In the genomic region with DNA sequence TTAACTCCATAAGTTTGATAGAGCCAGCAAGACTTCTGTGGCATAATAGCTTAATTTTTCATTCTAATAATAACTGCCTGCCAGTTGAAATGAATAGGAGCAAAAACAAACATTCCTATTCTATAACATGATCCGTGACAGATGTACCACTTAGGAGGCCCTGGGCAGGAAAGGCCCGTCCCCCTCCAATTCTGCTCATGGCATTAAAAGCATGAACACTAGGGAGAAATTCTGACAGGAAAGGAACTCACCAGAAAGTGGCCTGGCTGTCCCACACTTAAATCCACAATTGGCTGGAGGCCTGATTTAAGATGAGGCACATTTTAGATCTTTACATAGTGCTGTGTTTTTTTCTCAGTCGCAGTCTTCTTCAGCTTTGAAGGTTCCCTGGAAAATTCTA, we compare ENCODE assay signal across 16 cellular contexts.
A peak's percentile ranks its signal among the peaks of the same experiment; 100 is the strongest.
DNase-seq lines count a peak whose midpoint lies in the region; ATAC-seq and TF ChIP-seq lines count a peak whose summit lies in the region.
"Had no signal": no experiment of that assay in that cellular context is flagged by ENCODE, and none has a peak within 500 bp of the region (broad histone marks: within the 10 kb centered on the region; RNA-seq: fewer than 3 reads in every experiment).

No MANE protein-coding gene starts in this region.

- H3K79me2 ChIP-seq in MM.1S (ENCODE audit: low read length): no peaks in the 10 kb centered on the region

- no peak overlapping the region for H2AFZ ChIP-seq in MM.1S (ENCODE audit: low read length)

- no peak for ATAC-seq in GM18873 (IDR thresholded peaks at IDR 0.05; ENCODE audit: low FRiP score, unreplicated experiment)
- ATAC-seq: PC-3, T-cell had no signal

- H3K4me1 ChIP-seq in A673 (ENCODE audit: insufficient read depth, low read length, poor library complexity, severe bottlenecking): peaks cover 22% of the 10 kb centered on the region
- no peaks in the 10 kb centered on the region for H3K4me1 ChIP-seq in MM.1S (ENCODE audit: low read length)

- H3K9me3 ChIP-seq in A673 (ENCODE audit: low read depth, low read length, poor library complexity, severe bottlenecking) (no peaks in the 10 kb centered on the region), MM.1S (replicated peaks; ENCODE audit: insufficient read depth, low read length) (no peaks in the 10 kb centered on the region)

- H3K36me3 ChIP-seq in A673 (ENCODE audit: insufficient read depth, low read length, poor library complexity, severe bottlenecking): no peaks in the 10 kb centered on the region
- H3K36me3 ChIP-seq in MM.1S (replicated peaks; ENCODE audit: insufficient read depth, low read length): no peaks in the 10 kb centered on the region

- H3K27ac ChIP-seq in A673 (ENCODE audit: low read depth, low read length, poor library complexity, severe bottlenecking): no peak overlapping the region
- H3K27ac ChIP-seq in MM.1S (ENCODE audit: low read length): no peak overlapping the region

- H3K4me3 ChIP-seq in A673 (ENCODE audit: low read depth, low read length, poor library complexity, severe bottlenecking) (no peak overlapping the region), MM.1S (ENCODE audit: low read length) (no peak overlapping the region)

- no peak for TF ChIP-seq CTCF in A673 (conservative IDR thresholded peaks at IDR 0.05; ENCODE audit: low read depth, low read length)
- TF ChIP-seq CTCF in MM.1S (IDR thresholded peaks at IDR 0.05; ENCODE audit: low read length): no peak

- H3K27me3 ChIP-seq in A673 (replicated peaks; ENCODE audit: insufficient read depth, low read depth, low read length, poor library complexity): no peaks in the 10 kb centered on the region
- H3K27me3 ChIP-seq in MM.1S (replicated peaks; ENCODE audit: insufficient read depth, low read length): no peaks in the 10 kb centered on the region

- no peaks in the 10 kb centered on the region for H3F3A ChIP-seq in MM.1S (ENCODE audit: insufficient read depth, low read length)

- H3K9ac ChIP-seq in MM.1S (ENCODE audit: low read length): no peak overlapping the region

- no peak overlapping the region for H3K4me2 ChIP-seq in MM.1S (ENCODE audit: low read depth, low read length)

- intact Hi-C loops in A673 (cut with micrococcal nuclease; ENCODE audit: unreplicated experiment): loop anchor here (10.0 kb wide), 1 partner anchor 260 kb away; no protein-coding TSS in a partner anchor

- POLR2A ChIA-PET in A673 (lab: Charles Lee; ENCODE audit: low non-redundant PET): no interaction called here

- H3K9me2 ChIP-seq in MM.1S (replicated peaks; ENCODE audit: insufficient read depth, low read length): no peaks in the 10 kb centered on the region

- no TSS peak for BruUV-seq in A673 (replicated peaks; lab: Mats Ljungman, UMichigan)

- CTCF ChIA-PET in A673 (lab: Charles Lee): no interaction called here

- DNase-seq in A673 (ENCODE audit: low spot score) (peak; percentile 78), DMS153 treated with DMSO at 0.1 percent for 48 hours (lab: John Stamatoyannopoulos, UW; ENCODE audit: unreplicated experiment) (peak; percentile 23), NCI-H1694 (lab: John Stamatoyannopoulos, UW) (peak; percentile 18), NCI-H69 (lab: John Stamatoyannopoulos, UW) (peak; percentile 92), NK-92 (lab: John Stamatoyannopoulos, UW; ENCODE audit: unreplicated experiment) (no peak), MM.1S (no peak)
- DNase-seq in stimulated activated CD4-positive, alpha-beta T cell treated with anti-CD3 and anti-CD28 coated beads, Interleukin-2, amount 100 ng/mL, for 24 hours: no peak
- DNase-seq: AML-193, Calu3, EL, H9, Kasumi-1, NCI-H2029 treated with DMSO at 0.1 percent for 48 hours, PC-3, T-cell had no signal

- H4K20me1 ChIP-seq in MM.1S (ENCODE audit: insufficient read depth, low read length): no peaks in the 10 kb centered on the region

Comparison
In these comparisons a context has a peak if more than half of its experiments do, and no peak if none do; other contexts are left out.
1. DNase-seq: peak in A673 (single experiment), DMS153 treated with DMSO at 0.1 percent for 48 hours (single experiment), NCI-H1694 (single experiment) and NCI-H69 (single experiment); none in NK-92 (single experiment), stimulated activated CD4-positive, alpha-beta T cell treated with anti-CD3 and anti-CD28 coated beads, Interleukin-2, amount 100 ng/mL, for 24 hours (0 of 2) and MM.1S (single experiment).